ENCODE assay signal across 1 cellular context in genomic region chr19:15926484-15926883, GRCh38.
A peak's percentile ranks its signal among the peaks of the same experiment; 100 is the strongest.
TF ChIP-seq lines count a peak whose summit lies in the region.

No MANE protein-coding gene starts in this region.

TF ChIP-seq in HepG2, 621 proteins besides CTCF, POLR2A, EP300 and RAD21 (continued from another document and continues in another):
- TF ChIP-seq ZNF142 (CRISPR knock-in tag; IDR thresholded peaks at IDR 0.05) = no peak
- TF ChIP-seq ZNF710 (CRISPR knock-in tag; IDR thresholded peaks at IDR 0.05; ENCODE audit: borderline replicate concordance) = no peak
- TF ChIP-seq THRA (CRISPR knock-in tag; IDR thresholded peaks at IDR 0.05; ENCODE audit: borderline replicate concordance) = peak; percentile 85; the same call in 1 of the 2 replicates
- no peak for TF ChIP-seq SOX13 (IDR thresholded peaks at IDR 0.05)
- no peak for TF ChIP-seq SOX13 (CRISPR knock-in tag; conservative IDR thresholded peaks at IDR 0.05 in 1 of 2, IDR thresholded peaks at IDR 0.05 in 1 of 2)
- no peak for TF ChIP-seq GPBP1L1 (CRISPR knock-in tag; IDR thresholded peaks at IDR 0.05)
- TF ChIP-seq ZSCAN9 (CRISPR knock-in tag; IDR thresholded peaks at IDR 0.05; ENCODE audit: borderline replicate concordance) = peak; percentile 87
- no peak for TF ChIP-seq CHD2 (IDR thresholded peaks at IDR 0.05; ENCODE audit: low read depth, low read length)
- no peak for TF ChIP-seq TEAD2 (CRISPR knock-in tag; IDR thresholded peaks at IDR 0.05)
- no peak for TF ChIP-seq ZNF609 (CRISPR knock-in tag; IDR thresholded peaks at IDR 0.05; ENCODE audit: borderline replicate concordance)
- TF ChIP-seq ZNF317 (CRISPR knock-in tag; IDR thresholded peaks at IDR 0.05) = no peak
- TF ChIP-seq ZNF264 (CRISPR knock-in tag; IDR thresholded peaks at IDR 0.05) = no peak
- no peak for TF ChIP-seq ZNF205 (CRISPR knock-in tag; IDR thresholded peaks at IDR 0.05)
- TF ChIP-seq TFAP4 (IDR thresholded peaks at IDR 0.05; ENCODE audit: borderline replicate concordance, low read depth) = peak; percentile 47; the same call in 1 of the 2 replicates
- no peak for TF ChIP-seq ZBTB43 (CRISPR knock-in tag; conservative IDR thresholded peaks at IDR 0.05)
- TF ChIP-seq GATAD2A (CRISPR knock-in tag; IDR thresholded peaks at IDR 0.05) = 0 out of 2 replicates have a peak, but pooled peaks have one; percentile 18
- no peak for TF ChIP-seq TBX2 (CRISPR knock-in tag; IDR thresholded peaks at IDR 0.05; ENCODE audit: borderline replicate concordance)
- TF ChIP-seq KDM1A (CRISPR knock-in tag; IDR thresholded peaks at IDR 0.05) = no peak
- no peak for TF ChIP-seq ZNF354B (CRISPR knock-in tag; IDR thresholded peaks at IDR 0.05)
- no peak for TF ChIP-seq DPF2 (CRISPR knock-in tag; IDR thresholded peaks at IDR 0.05; ENCODE audit: borderline replicate concordance, low read depth)
- no peak for TF ChIP-seq NRL (CRISPR knock-in tag; IDR thresholded peaks at IDR 0.05; ENCODE audit: borderline replicate concordance)
- TF ChIP-seq HOXD1 (CRISPR knock-in tag; IDR thresholded peaks at IDR 0.05) = no peak
- peak; percentile 13; the same call in 1 of the 2 replicates for TF ChIP-seq NR2F6 (IDR thresholded peaks at IDR 0.05)
- peak; percentile 24; the same call in 1 of the 2 replicates for TF ChIP-seq NR2F6 (CRISPR knock-in tag; IDR thresholded peaks at IDR 0.05)
- no peak for TF ChIP-seq DNMT1 (CRISPR knock-in tag; IDR thresholded peaks at IDR 0.05)
- no peak for TF ChIP-seq ONECUT2 (CRISPR knock-in tag; IDR thresholded peaks at IDR 0.05)
- TF ChIP-seq MYPOP (CRISPR knock-in tag; IDR thresholded peaks at IDR 0.05) = no peak
- TF ChIP-seq ZFP36L2 (CRISPR knock-in tag; IDR thresholded peaks at IDR 0.05) = no peak
- TF ChIP-seq DRAP1 (CRISPR knock-in tag; IDR thresholded peaks at IDR 0.05) = no peak
- TF ChIP-seq ZNF629 (CRISPR knock-in tag; conservative IDR thresholded peaks at IDR 0.05) = no peak
- no peak for TF ChIP-seq ZSCAN22 (CRISPR knock-in tag; IDR thresholded peaks at IDR 0.05)
- peak; percentile 45 for TF ChIP-seq HNF4A (CRISPR knock-in tag; IDR thresholded peaks at IDR 0.05)
- no peak for TF ChIP-seq TRIM24 (CRISPR knock-in tag; IDR thresholded peaks at IDR 0.05)
- TF ChIP-seq REXO4 (CRISPR knock-in tag; IDR thresholded peaks at IDR 0.05; ENCODE audit: borderline replicate concordance) = no peak
- no peak for TF ChIP-seq BORCS8-MEF2B (CRISPR knock-in tag; IDR thresholded peaks at IDR 0.05)
